Comparison of ENCODE assay signal across 8 cellular contexts in genomic region chr22:42071508-42071907, GRCh38. TPM values are rescaled to one million over a fixed set of nuclear protein-coding genes. Genes with fewer than 3 reads are reported as not detected.
A peak's percentile ranks its signal among the peaks of the same experiment; 100 is the strongest.
DNase-seq lines count a peak whose midpoint lies in the region; ATAC-seq and TF ChIP-seq lines count a peak whose summit lies in the region.
"Not testable (repeated sequence)": the region's sequence is repeated elsewhere in the genome, so short reads cannot be mapped to it uniquely, and the experiment has no call there.

No MANE protein-coding gene starts in this region.

- H3K4me2 ChIP-seq in DOHH2 (ENCODE audit: low read length) (peak overlapping the region; percentile 83), OCI-LY3 (ENCODE audit: low read length) (peak overlapping the region; percentile 96), fibroblast of lung (ENCODE audit: extremely low read depth, insufficient read depth, low read length) (peak overlapping the region; percentile 99)
- H3K4me2 ChIP-seq in mesenchymal stem cell (ENCODE audit: low read length, poor library complexity, severe bottlenecking): not testable (repeated sequence)

- H3K14ac ChIP-seq in mesenchymal stem cell (ENCODE audit: low read length in 2 of 2): not testable (repeated sequence)

- not testable (repeated sequence) for H4K8ac ChIP-seq in mesenchymal stem cell (ENCODE audit: low read length)

- H3K79me1 ChIP-seq in mesenchymal stem cell (replicated peaks; ENCODE audit: low read length, poor library complexity, severe bottlenecking): not testable (repeated sequence)

- H3K9me2 ChIP-seq in DOHH2 (replicated peaks; ENCODE audit: control insufficient read depth, low read length): not testable (repeated sequence)

- not testable (repeated sequence) for H3K27me3 ChIP-seq in DOHH2 (ENCODE audit: control insufficient read depth, low read length); OCI-LY3 (ENCODE audit: low read depth, low read length); brain microvascular endothelial cell (replicated peaks); fibroblast of lung (ENCODE audit: control insufficient read depth, insufficient read depth, low read length); mesenchymal stem cell (ENCODE audit: control insufficient read depth in 1 of 2, insufficient read depth in 1 of 2, low read length in 2 of 2); psoas muscle (ENCODE audit: insufficient read depth in 3 of 3, low read length in 2 of 3); tibial nerve

- H3K9ac ChIP-seq in OCI-LY3 (ENCODE audit: low read length) (peak overlapping the region; percentile 85; the same call in 1 of the 2 replicates), mesenchymal stem cell (ENCODE audit: low read length) (peak overlapping the region; percentile 79)
- H3K9ac ChIP-seq in fibroblast of lung (ENCODE audit: insufficient read depth, low read length): not testable (repeated sequence)

- H3K4ac ChIP-seq in mesenchymal stem cell (ENCODE audit: low read depth in 1 of 2, low read length in 2 of 2): not testable (repeated sequence)

- ATAC-seq in activated CD8-positive, alpha-beta T cell treated with anti-CD3 and anti-CD28 coated beads, Interleukin-2, amount 10 ng/mL, durations not matched to agents 7 days and 5 days; psoas muscle: not testable (repeated sequence)

- not testable (repeated sequence) for TF ChIP-seq EP300 in tibial nerve (IDR thresholded peaks at IDR 0.05)

- H3K36me3 ChIP-seq in DOHH2 (ENCODE audit: control insufficient read depth, low read length) (peaks cover 26% of the 10 kb centered on the region), OCI-LY3 (replicated peaks; ENCODE audit: low read depth, low read length) (peaks cover 27% of the 10 kb centered on the region), mesenchymal stem cell (ENCODE audit: control insufficient read depth in 1 of 2, insufficient read depth in 2 of 2, low read depth in 1 of 2, low read length in 2 of 2) (peaks cover 20 to 28% of the 10 kb centered on the region in 2 experiments), psoas muscle (ENCODE audit: insufficient read depth in 1 of 2, low read depth in 1 of 2) (peaks cover 0 to 19% of the 10 kb centered on the region in 2 donors), tibial nerve (peaks cover 0 to 27% (median 5%) of the 10 kb centered on the region in 3 donors)
- not testable (repeated sequence) for H3K36me3 ChIP-seq in brain microvascular endothelial cell (replicated peaks); fibroblast of lung (ENCODE audit: control insufficient read depth, insufficient read depth, low read length)

- H3K9me3 Mint-ChIP-seq in activated CD8-positive, alpha-beta T cell treated with anti-CD3 and anti-CD28 coated beads, Interleukin-2, amount 10 ng/mL, durations not matched to agents 7 days and 5 days (ENCODE audit: insufficient read depth): not testable (repeated sequence)

- H3K27ac ChIP-seq in DOHH2 (ENCODE audit: low read depth, low read length); OCI-LY3 (ENCODE audit: low read length); brain microvascular endothelial cell; fibroblast of lung (ENCODE audit: insufficient read depth, low read length); mesenchymal stem cell (ENCODE audit: low read length, poor library complexity, severe bottlenecking): not testable (repeated sequence)
- H3K27ac ChIP-seq in psoas muscle (peak overlapping the region; percentile 83), tibial nerve (peak overlapping the region; percentile 66 to 95 (median 90))

- H4K91ac ChIP-seq in mesenchymal stem cell (ENCODE audit: low read length): not testable (repeated sequence)

- peak overlapping the region; percentile 86 for H3K4me3 Mint-ChIP-seq in activated CD8-positive, alpha-beta T cell treated with anti-CD3 and anti-CD28 coated beads, Interleukin-2, amount 10 ng/mL, durations not matched to agents 7 days and 5 days

- in situ Hi-C loops in brain microvascular endothelial cell (cut with HindIII; ENCODE audit: low pct_ligation_motif_present, low sequenced_read_pairs): not testable (repeated sequence)

- H2BK120ac ChIP-seq in mesenchymal stem cell (ENCODE audit: low read depth, low read length): not testable (repeated sequence)

- peak overlapping the region; percentile 93 for H3K27ac Mint-ChIP-seq in activated CD8-positive, alpha-beta T cell treated with anti-CD3 and anti-CD28 coated beads, Interleukin-2, amount 10 ng/mL, durations not matched to agents 7 days and 5 days

- H3K79me2 ChIP-seq in DOHH2 (ENCODE audit: control insufficient read depth, low read length) (peaks cover 26% of the 10 kb centered on the region), OCI-LY3 (ENCODE audit: low read length) (peaks cover 19% of the 10 kb centered on the region)
- not testable (repeated sequence) for H3K79me2 ChIP-seq in fibroblast of lung (ENCODE audit: control insufficient read depth, insufficient read depth, low read length)

- H3F3A ChIP-seq in DOHH2 (ENCODE audit: control insufficient read depth, insufficient read depth): not testable (repeated sequence)

- CTCF ChIA-PET in activated CD8-positive, alpha-beta T cell treated with anti-CD3 and anti-CD28 coated beads, Interleukin-2, amount 10 ng/mL, durations not matched to agents 7 days and 5 days (lab: Charles Lee): interaction anchor here (1.3 to 1.9 kb wide), 4 partner anchors 8 to 131 kb away, joined by 5 to 9 read pairs (median 5); partner anchors contain the start of genes NDUFA6 and SMDT1

- H3K36me3 Mint-ChIP-seq in activated CD8-positive, alpha-beta T cell treated with anti-CD3 and anti-CD28 coated beads, Interleukin-2, amount 10 ng/mL, durations not matched to agents 7 days and 5 days (ENCODE audit: low read depth): peaks cover 14% of the 10 kb centered on the region

- not testable (repeated sequence) for TF ChIP-seq CTCF in DOHH2 (IDR thresholded peaks at IDR 0.05; ENCODE audit: low read depth, low read length, poor library complexity, severe bottlenecking); OCI-LY3 (IDR thresholded peaks at IDR 0.05; ENCODE audit: low read depth, low read length); brain microvascular endothelial cell (IDR thresholded peaks at IDR 0.05; ENCODE audit: low read depth, low read length, missing control alignments); fibroblast of lung (conservative IDR thresholded peaks at IDR 0.05 in 1 of 2, IDR thresholded peaks at IDR 0.05 in 1 of 2; ENCODE audit: low read depth in 1 of 2, low read length in 2 of 2); psoas muscle (IDR thresholded peaks at IDR 0.05); tibial nerve (IDR thresholded peaks at IDR 0.05)

- H3K4me1 Mint-ChIP-seq in activated CD8-positive, alpha-beta T cell treated with anti-CD3 and anti-CD28 coated beads, Interleukin-2, amount 10 ng/mL, durations not matched to agents 7 days and 5 days (ENCODE audit: low read depth): peaks cover 39% of the 10 kb centered on the region

- 95% methylated on average over 7 of the region's 7 CpGs for WGBS in mesenchymal stem cell
- WGBS in psoas muscle, 3 donors: 56 to 73% (median 67%) methylated on average over 7 of the region's 7 CpGs
- 55 to 69% methylated on average over 7 of the region's 7 CpGs for WGBS in tibial nerve, 2 donors

- H3K9me3 ChIP-seq in DOHH2 (ENCODE audit: control insufficient read depth, insufficient read depth, low read length); OCI-LY3 (ENCODE audit: insufficient read depth, low read length); fibroblast of lung (ENCODE audit: control insufficient read depth, insufficient read depth, low read depth, low read length); mesenchymal stem cell (ENCODE audit: control insufficient read depth, low read length); psoas muscle; tibial nerve: not testable (repeated sequence)

- H2BK5ac ChIP-seq in mesenchymal stem cell (ENCODE audit: low read depth, low read length, poor library complexity, severe bottlenecking): not testable (repeated sequence)

- H3K18ac ChIP-seq in mesenchymal stem cell (ENCODE audit: low read depth in 1 of 2, low read length in 2 of 2): not testable (repeated sequence)

- intact Hi-C loops in psoas muscle (cut with DNase I): loop anchor here in 1 of 2 donors (10.0 kb wide), 1 partner anchor 257 kb away; no protein-coding TSS in a partner anchor

- not testable (repeated sequence) for DNase-seq in activated CD8-positive, alpha-beta T cell treated with anti-CD3 and anti-CD28 coated beads, Interleukin-2, amount 10 ng/mL, durations not matched to agents 7 days and 5 days; brain microvascular endothelial cell; fibroblast of lung (ENCODE audit: low read depth in 2 of 2); mesenchymal stem cell; psoas muscle; tibial nerve (ENCODE audit: low spot score in 2 of 2)

- peaks cover 43% of the 10 kb centered on the region for H3K4me1 ChIP-seq in DOHH2 (ENCODE audit: control insufficient read depth, low read length)
- peaks cover 16% of the 10 kb centered on the region for H3K4me1 ChIP-seq in OCI-LY3 (ENCODE audit: low read length)
- H3K4me1 ChIP-seq in fibroblast of lung (ENCODE audit: control insufficient read depth, extremely low read depth, insufficient read depth, low read length): not testable (repeated sequence)
- peaks cover 14% of the 10 kb centered on the region for H3K4me1 ChIP-seq in mesenchymal stem cell (ENCODE audit: control insufficient read depth, insufficient read depth, low read depth, low read length)
- peaks cover 22% of the 10 kb centered on the region for H3K4me1 ChIP-seq in psoas muscle
- peaks cover 0 to 52% (median 31%) of the 10 kb centered on the region in 4 donors for H3K4me1 ChIP-seq in tibial nerve

- H3K4me3 ChIP-seq in DOHH2 (ENCODE audit: low read length) (peak overlapping the region; percentile 97), OCI-LY3 (ENCODE audit: low read length) (peak overlapping the region; percentile 82), brain microvascular endothelial cell (ENCODE audit: low read depth, low read length) (peak overlapping the region; percentile 63), fibroblast of lung (replicated peaks in 1 of 4; ENCODE audit: control extremely low read depth in 1 of 4, insufficient read depth in 1 of 4, low read depth in 3 of 4, low read length in 4 of 4) (peak overlapping the region in 2 of 4 experiments; percentile 72 to 79), mesenchymal stem cell (ENCODE audit: insufficient read depth in 1 of 2, low read depth in 1 of 2, low read length in 2 of 2) (peak overlapping the region in 1 of 2 experiments; percentile 79), psoas muscle (peak overlapping the region; percentile 74), tibial nerve (peak overlapping the region in 3 of 4 donors; percentile 70 to 82 (median 75))

- not testable (repeated sequence) for H3K27me3 Mint-ChIP-seq in activated CD8-positive, alpha-beta T cell treated with anti-CD3 and anti-CD28 coated beads, Interleukin-2, amount 10 ng/mL, durations not matched to agents 7 days and 5 days (ENCODE audit: low read depth)

- H3K23ac ChIP-seq in mesenchymal stem cell (ENCODE audit: low read length in 2 of 2): not testable (repeated sequence)

- not testable (repeated sequence) for H2BK15ac ChIP-seq in mesenchymal stem cell (ENCODE audit: low read depth, poor library complexity, severe bottlenecking)

- H2AK5ac ChIP-seq in mesenchymal stem cell (ENCODE audit: low read length, severe bottlenecking): not testable (repeated sequence)

- not testable (repeated sequence) for H2BK12ac ChIP-seq in mesenchymal stem cell (ENCODE audit: low read length in 2 of 2)

- TF ChIP-seq POLR2A in tibial nerve (IDR thresholded peaks at IDR 0.05): not testable (repeated sequence)

- H4K20me1 ChIP-seq in DOHH2 (ENCODE audit: control insufficient read depth, insufficient read depth, low read depth, low read length); OCI-LY3 (ENCODE audit: insufficient read depth, low read length); fibroblast of lung (ENCODE audit: control insufficient read depth, extremely low read depth, insufficient read depth, low read length): not testable (repeated sequence)

- POLR2A ChIA-PET in activated CD8-positive, alpha-beta T cell treated with anti-CD3 and anti-CD28 coated beads, Interleukin-2, amount 10 ng/mL, durations not matched to agents 7 days and 5 days (lab: Charles Lee): interaction anchor here (0.6 to 3.3 kb wide), 4 partner anchors 8 to 290 kb away, joined by 3 to 26 read pairs (median 4); partner anchors contain the start of genes SMDT1 and WBP2NL

- not testable (repeated sequence) for H2AFZ ChIP-seq in OCI-LY3 (ENCODE audit: low read depth, low read length); fibroblast of lung (ENCODE audit: low read length); mesenchymal stem cell (ENCODE audit: low read depth, low read length)

RNA-seq across cellular contexts. Expression of gene NAGA, which starts 0.9 kb away (rescaled TPM):
- total RNA-seq in activated CD8-positive, alpha-beta T cell treated with anti-CD3 and anti-CD28 coated beads, Interleukin-2, amount 10 ng/mL, durations not matched to agents 7 days and 5 days: 10 to 100 TPM; 17.1 to 18.1 TPM
- total RNA-seq in fibroblast of lung (26.7 and 43.4 TPM in 2 replicates), psoas muscle (1 to 10 TPM; 5.2 to 8.5 (median 7.7) TPM), tibial nerve (10 to 100 TPM; 19.9 to 32.9 (median 30.0) TPM)
- polyA plus RNA-seq in fibroblast of lung (24.5 and 36.5 TPM in 2 replicates), psoas muscle (1 to 10 TPM; 5.3 to 7.3 (median 5.7) TPM)
- polyA plus RNA-seq in fibroblast of lung (2012): 25.5 and 35.8 TPM in 2 replicates
- 132 and 134 TPM in 2 replicates for polyA minus RNA-seq in fibroblast of lung (ENCODE audit: low replicate concordance)
- polyA plus RNA-seq in mesenchymal stem cell (2013, experiment 1 of 2): 22.4 TPM
- 22.4 TPM for polyA plus RNA-seq in mesenchymal stem cell (2013, experiment 2 of 2)

RNA-seq across cellular contexts. Expression of gene PHETA2, which starts 2.5 kb away (rescaled TPM):
- total RNA-seq in activated CD8-positive, alpha-beta T cell treated with anti-CD3 and anti-CD28 coated beads, Interleukin-2, amount 10 ng/mL, durations not matched to agents 7 days and 5 days: 1 to 10 TPM; 1.6 to 1.9 TPM
- 20.0 and 24.9 TPM in 2 replicates for total RNA-seq in fibroblast of lung
- polyA plus RNA-seq in fibroblast of lung: 9.6 and 19.2 TPM in 2 replicates
- polyA plus RNA-seq in fibroblast of lung (2012): 8.7 and 18.1 TPM in 2 replicates
- 4.9 and 10.9 TPM in 2 replicates for polyA minus RNA-seq in fibroblast of lung (ENCODE audit: low replicate concordance)
- polyA plus RNA-seq in mesenchymal stem cell (2013, experiment 1 of 2): 0.72 TPM
- 0.73 TPM for polyA plus RNA-seq in mesenchymal stem cell (2013, experiment 2 of 2)
- 1 to 10 TPM; 1.4 to 2.4 (median 2.1) TPM for total RNA-seq in psoas muscle
- polyA plus RNA-seq in psoas muscle: 1 to 10 TPM; 2.0 to 2.3 (median 2.2) TPM
- 10 to 100 TPM; 13.5 to 21.8 (median 16.0) TPM for total RNA-seq in tibial nerve

RNA-seq across cellular contexts. Expression of gene SMDT1, which starts 8.0 kb away (rescaled TPM):
- total RNA-seq in activated CD8-positive, alpha-beta T cell treated with anti-CD3 and anti-CD28 coated beads, Interleukin-2, amount 10 ng/mL, durations not matched to agents 7 days and 5 days: 10 to 100 TPM; 77.2 to 78.2 TPM
- 4.9 and 9.1 TPM in 2 replicates for total RNA-seq in fibroblast of lung
- polyA plus RNA-seq in fibroblast of lung: 31.8 and 39.5 TPM in 2 replicates
- 78.3 and 104 TPM in 2 replicates for polyA plus RNA-seq in fibroblast of lung (2012)
- 9.7 and 29.9 TPM in 2 replicates for polyA minus RNA-seq in fibroblast of lung (ENCODE audit: low replicate concordance)
- polyA plus RNA-seq in mesenchymal stem cell (2013, experiment 1 of 2): 45.0 TPM
- polyA plus RNA-seq in mesenchymal stem cell (2013, experiment 2 of 2): 47.4 TPM
- total RNA-seq in psoas muscle: 100 to 1,000 TPM; 117 to 164 (median 129) TPM
- 100 to 1,000 TPM; 117 to 198 (median 194) TPM for polyA plus RNA-seq in psoas muscle
- total RNA-seq in tibial nerve: 10 to 100 TPM; 14.1 to 61.8 (median 21.5) TPM

RNA-seq across cellular contexts. Expression of gene NDUFA6, which starts 19.1 kb away (rescaled TPM):
- total RNA-seq in activated CD8-positive, alpha-beta T cell treated with anti-CD3 and anti-CD28 coated beads, Interleukin-2, amount 10 ng/mL, durations not matched to agents 7 days and 5 days: 100 to 1,000 TPM in 1 of 2 experiments, 10 to 100 TPM in 1; 90.7 to 102 TPM
- 55.2 and 68.5 TPM in 2 replicates for total RNA-seq in fibroblast of lung
- 87.8 and 100 TPM in 2 replicates for polyA plus RNA-seq in fibroblast of lung
- polyA plus RNA-seq in fibroblast of lung (2012): 126 and 166 TPM in 2 replicates
- 9.3 and 11.3 TPM in 2 replicates for polyA minus RNA-seq in fibroblast of lung (ENCODE audit: low replicate concordance)
- polyA plus RNA-seq in mesenchymal stem cell (2013, experiment 1 of 2): 128 TPM
- 131 TPM for polyA plus RNA-seq in mesenchymal stem cell (2013, experiment 2 of 2)
- 100 to 1,000 TPM; 149 to 181 (median 160) TPM for total RNA-seq in psoas muscle
- 100 to 1,000 TPM; 242 to 253 (median 245) TPM for polyA plus RNA-seq in psoas muscle
- 10 to 100 TPM; 28.2 to 54.6 (median 44.9) TPM for total RNA-seq in tibial nerve

RNA-seq across cellular contexts. Expression of gene CYP2D6, which starts 59.1 kb away (rescaled TPM):
- total RNA-seq in activated CD8-positive, alpha-beta T cell treated with anti-CD3 and anti-CD28 coated beads, Interleukin-2, amount 10 ng/mL, durations not matched to agents 7 days and 5 days: 1 to 10 TPM; 2.9 to 3.6 TPM
- total RNA-seq in fibroblast of lung: 0.26 and 0.33 TPM in 2 replicates
- 0.06 and 0.09 TPM in 2 replicates for polyA plus RNA-seq in fibroblast of lung
- 0.12 and 0.20 TPM in 2 replicates for polyA plus RNA-seq in fibroblast of lung (2012)
- polyA minus RNA-seq in fibroblast of lung (ENCODE audit: low replicate concordance): not detected in 2 replicates
- polyA plus RNA-seq in mesenchymal stem cell (2013, experiment 1 of 2): 0.17 TPM
- polyA plus RNA-seq in mesenchymal stem cell (2013, experiment 2 of 2): 0.25 TPM
- under 1 TPM in 3 of 4 donors, not detected in 1; 0.13 to 0.44 (median 0.26) TPM for total RNA-seq in psoas muscle
- polyA plus RNA-seq in psoas muscle: under 1 TPM; 0.03 to 0.23 (median 0.19) TPM
- total RNA-seq in tibial nerve: 1 to 10 TPM in 1 of 4 donors, under 1 TPM in 3; 0.30 to 1.1 (median 0.61) TPM
